In the genomic region with DNA sequence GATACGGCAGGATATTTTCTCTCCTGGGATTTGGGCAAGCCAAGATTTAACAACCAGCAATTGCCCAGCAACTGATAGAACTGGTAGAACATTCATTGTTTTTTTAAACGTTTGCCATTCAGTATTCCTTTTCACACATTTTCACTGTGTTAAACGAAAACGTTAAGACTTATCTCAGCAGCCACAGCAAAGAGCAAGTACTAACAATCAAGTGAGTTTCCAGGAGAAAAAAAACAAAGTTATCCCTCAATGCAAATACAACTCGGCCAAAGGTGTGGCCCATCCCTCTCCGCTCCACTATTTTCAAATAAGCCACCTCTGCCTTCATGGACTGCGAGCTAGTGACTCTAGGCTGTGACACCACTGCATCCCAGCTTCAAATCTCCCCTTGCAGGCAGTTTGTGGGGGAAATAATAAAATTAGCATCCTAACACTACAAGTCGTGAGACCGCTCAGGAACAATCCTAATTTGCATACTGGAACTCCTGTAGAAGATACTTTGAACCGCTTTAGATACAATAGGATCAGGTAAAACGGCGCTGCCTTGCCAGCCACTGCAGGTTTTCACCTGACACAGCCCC, we compare ENCODE assay signal across 8 cellular contexts.
DNase-seq lines count a peak whose midpoint lies in the region; ATAC-seq, FAIRE-seq and TF ChIP-seq lines count a peak whose summit lies in the region.

No MANE protein-coding gene starts in this region.

- no peaks in the 10 kb centered on the region for H3K27me3 ChIP-seq in Loucy (ENCODE audit: insufficient read depth, low read length, poor library complexity, severe bottlenecking)
- H3K27me3 ChIP-seq in muscle layer of colon (ENCODE audit: control insufficient read depth in 1 of 2, insufficient read depth in 2 of 2, low read length in 2 of 2) = no peaks in the 10 kb centered on the region

- peak overlapping the region; percentile 61 for H3K27ac ChIP-seq in muscle layer of colon (ENCODE audit: low read depth, low read length)

- DNase-seq in AG04449 (ENCODE audit: low read depth, low spot score) (no peak), choroid plexus epithelial cell (ENCODE audit: low read depth) (no peak), H54 (ENCODE audit: insufficient read length, low spot score) (no peak), OCI-M1 (lab: John Stamatoyannopoulos, UW) (no peak), hippocampal formation (lab: John Stamatoyannopoulos, UW) (no peak)

- no peaks in the 10 kb centered on the region for H3F3A ChIP-seq in Loucy (ENCODE audit: low read depth)

- H3K4me2 ChIP-seq in Loucy (ENCODE audit: low read depth, low read length, poor library complexity, severe bottlenecking) = peak overlapping the region; percentile 95

- H2AFZ ChIP-seq in Loucy (ENCODE audit: low read length) = peak overlapping the region; percentile 100

- no peak for TF ChIP-seq POLR2A in H54 (IDR thresholded peaks at IDR 0.05; ENCODE audit: low read depth, low read length)

- CTCF ChIA-PET in AG04449 (lab: Yijun Ruan, JAX) = interaction anchor here (1.3 kb wide), 1 partner anchor 163 kb away, joined by 4 read pairs; no protein-coding TSS in a partner anchor

- H3K36me3 ChIP-seq in Loucy (ENCODE audit: insufficient read depth, low read length) (no peaks in the 10 kb centered on the region), muscle layer of colon (ENCODE audit: insufficient read depth, low read length) (no peaks in the 10 kb centered on the region)

- H3K9me3 ChIP-seq in Loucy (ENCODE audit: insufficient read depth, low read depth, low read length) = no peaks in the 10 kb centered on the region
- H3K9me3 ChIP-seq in muscle layer of colon (ENCODE audit: low read length) = no peaks in the 10 kb centered on the region

- TF ChIP-seq CTCF in AG04449 (IDR thresholded peaks at IDR 0.05; ENCODE audit: insufficient read depth, low read length, missing control alignments) (no peak), Loucy (conservative IDR thresholded peaks at IDR 0.05; ENCODE audit: low read length) (no peak), choroid plexus epithelial cell (conservative IDR thresholded peaks at IDR 0.05; ENCODE audit: low read depth, low read length) (no peak)

- H4K20me1 ChIP-seq in Loucy (ENCODE audit: insufficient read depth, low read length, poor library complexity, severe bottlenecking) = peaks cover 43% of the 10 kb centered on the region

- FAIRE-seq in H54 (lab: Jason Lieb, UNC) = no peak

- POLR2A ChIA-PET in AG04449 (lab: Yijun Ruan, JAX) = no interaction called here

- ATAC-seq in GM19397 (IDR thresholded peaks at IDR 0.05; ENCODE audit: unreplicated experiment) = peak; percentile 23

- H3K4me1 ChIP-seq in Loucy (ENCODE audit: insufficient read depth, low read length, poor library complexity, severe bottlenecking) (peaks cover 41% of the 10 kb centered on the region), muscle layer of colon (ENCODE audit: insufficient read depth, low read length) (peaks cover 21% of the 10 kb centered on the region)

- no peaks in the 10 kb centered on the region for H3K9me2 ChIP-seq in Loucy (replicated peaks; ENCODE audit: low read depth, low read length)

- H3K9ac ChIP-seq in Loucy (ENCODE audit: low read depth, low read length, poor library complexity, severe bottlenecking) = peak overlapping the region; percentile 83
- H3K9ac ChIP-seq in muscle layer of colon (ENCODE audit: low read length) = peak overlapping the region; percentile 15

- peaks cover 45% of the 10 kb centered on the region for H3K79me2 ChIP-seq in Loucy (ENCODE audit: insufficient read depth, low read length)

- H3K4me3 ChIP-seq in AG04449 (ENCODE audit: low read depth, low read length) (peak overlapping the region; percentile 80), Loucy (ENCODE audit: low read length, poor library complexity, severe bottlenecking) (peak overlapping the region; percentile 91), choroid plexus epithelial cell (ENCODE audit: low read depth, low read length) (peak overlapping the region; percentile 79), muscle layer of colon (ENCODE audit: low read depth in 1 of 2, low read length in 2 of 2) (peak overlapping the region; percentile 67 to 73)
